In the genomic region with DNA sequence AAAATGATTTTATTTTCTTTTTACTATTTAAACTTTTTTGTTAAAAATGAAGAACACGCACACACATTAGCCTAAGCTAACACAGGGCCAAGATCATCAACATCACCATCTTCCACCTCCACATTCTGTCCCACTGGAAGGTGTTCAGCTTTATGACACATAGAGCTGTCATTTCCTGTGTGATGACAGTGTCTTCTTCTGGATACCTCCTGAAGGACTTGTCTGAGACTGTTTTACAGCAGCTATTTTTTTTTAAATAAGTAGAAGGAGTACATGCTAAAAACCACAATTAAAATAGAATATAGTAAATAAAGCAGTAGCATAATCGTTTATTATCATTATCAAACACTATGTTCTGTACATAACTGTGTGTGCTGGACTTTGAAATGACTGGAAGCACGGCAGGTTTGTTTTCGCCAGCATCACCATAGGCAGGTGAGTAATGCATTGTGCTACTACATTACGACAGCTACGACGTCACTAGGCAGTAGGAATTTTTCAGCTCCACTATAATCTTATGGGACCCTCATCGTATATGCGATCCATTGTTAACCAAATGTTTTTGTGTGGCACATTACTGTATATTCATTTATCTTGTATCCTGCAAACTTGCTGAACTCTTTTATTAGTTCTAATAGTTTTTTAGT, we compare ENCODE assay signal across 11 cellular contexts.
DNase-seq lines count a peak whose midpoint lies in the region; ATAC-seq, FAIRE-seq and TF ChIP-seq lines count a peak whose summit lies in the region.
"Had no signal": no experiment of that assay in that cellular context is flagged by ENCODE, and none has a peak within 500 bp of the region (broad histone marks: within the 10 kb centered on the region; RNA-seq: fewer than 3 reads in every experiment).

No MANE protein-coding gene starts in this region.

- DNase-seq in NCI-H748 (lab: John Stamatoyannopoulos, UW; ENCODE audit: unreplicated experiment) (peak; percentile 3), NCI-H748 treated with DMSO at 0.1 percent for 48 hours (lab: John Stamatoyannopoulos, UW) (no peak), PC-3 (peak; percentile 71), epithelial cell of esophagus (ENCODE audit: low read depth) (peak; percentile 91), small intestine (peak; percentile 15), upper lobe of right lung (no peak)
- DNase-seq: adrenal gland, sigmoid colon had no signal

- POLR2A ChIA-PET in PC-3 (lab: Charles Lee; ENCODE audit: unreplicated experiment): no interaction called here

- no peak overlapping the region for H3K27ac ChIP-seq in PC-3 (ENCODE audit: low read length)
- H3K27ac ChIP-seq in small intestine (ENCODE audit: low read depth in 1 of 2, low read length in 1 of 2): no peak overlapping the region
- no peak overlapping the region for H3K27ac ChIP-seq in upper lobe of right lung
- H3K27ac ChIP-seq: adrenal gland, sigmoid colon had no signal

- peak overlapping the region; percentile 46; the same call in 1 of the 2 replicates for H2AFZ ChIP-seq in PC-3 (ENCODE audit: low read length)

- ATAC-seq in PC-3 (peak; percentile 73), upper lobe of right lung (no peak), GM18873 (IDR thresholded peaks at IDR 0.05; ENCODE audit: low FRiP score, unreplicated experiment) (no peak), HG02973 (IDR thresholded peaks at IDR 0.05; ENCODE audit: unreplicated experiment) (no peak)

- H3K36me3 ChIP-seq in PC-3 (ENCODE audit: low read depth, low read length): no peaks in the 10 kb centered on the region
- no peaks in the 10 kb centered on the region for H3K36me3 ChIP-seq in small intestine (ENCODE audit: control insufficient read depth in 2 of 2, insufficient read depth in 2 of 2, low read length in 2 of 2)
- H3K36me3 ChIP-seq in upper lobe of right lung: no peaks in the 10 kb centered on the region
- H3K36me3 ChIP-seq: adrenal gland, sigmoid colon had no signal

- BruUV-seq in PC-3 (replicated peaks; lab: Mats Ljungman, UMichigan): no TSS peak

- no peaks in the 10 kb centered on the region for H3K79me2 ChIP-seq in PC-3 (ENCODE audit: low read length)

- H3K9me3 ChIP-seq in PC-3 (ENCODE audit: low read length): no peaks in the 10 kb centered on the region
- H3K9me3 ChIP-seq in small intestine (ENCODE audit: control insufficient read depth, low read depth): no peaks in the 10 kb centered on the region
- no peaks in the 10 kb centered on the region for H3K9me3 ChIP-seq in upper lobe of right lung
- H3K9me3 ChIP-seq: adrenal gland, sigmoid colon had no signal

- intact Hi-C loops in PC-3 (cut with micrococcal nuclease) (no loop called here), upper lobe of right lung (cut with DNase I) (no loop called here)

- WGBS in small intestine, 3 donors: 36 to 71% (median 41%) methylated on average over 9 of the region's 9 CpGs

- H3K4me3 ChIP-seq in PC-3 (ENCODE audit: low read length) (no peak overlapping the region), epithelial cell of esophagus (ENCODE audit: low read length) (no peak overlapping the region), small intestine (ENCODE audit: low read depth in 1 of 2, low read length in 2 of 2) (no peak overlapping the region), upper lobe of right lung (no peak overlapping the region)
- H3K4me3 ChIP-seq: adrenal gland, sigmoid colon had no signal

- TF ChIP-seq CTCF in PC-3 (conservative IDR thresholded peaks at IDR 0.05; ENCODE audit: low read depth, low read length): no peak
- no peak for TF ChIP-seq CTCF in epithelial cell of esophagus (IDR thresholded peaks at IDR 0.05; ENCODE audit: insufficient read depth, low read depth, low read length, missing control alignments)
- TF ChIP-seq CTCF in upper lobe of right lung (IDR thresholded peaks at IDR 0.05): no peak

- peak overlapping the region; percentile 23; the same call in 1 of the 2 replicates for H3K4me2 ChIP-seq in PC-3 (ENCODE audit: low read length)

- no peaks in the 10 kb centered on the region for H4K20me1 ChIP-seq in PC-3 (ENCODE audit: low read length)

- H3K9me2 ChIP-seq in PC-3 (replicated peaks; ENCODE audit: low read length): no peaks in the 10 kb centered on the region

- CTCF ChIA-PET in PC-3 (lab: Charles Lee): no interaction called here

- H3K4me1 ChIP-seq in PC-3 (ENCODE audit: insufficient read depth, low read length) (no peaks in the 10 kb centered on the region), small intestine (ENCODE audit: control insufficient read depth in 2 of 2, insufficient read depth in 1 of 2, low read depth in 1 of 2, low read length in 1 of 2) (no peaks in the 10 kb centered on the region), upper lobe of right lung (peaks cover 22% of the 10 kb centered on the region)

- no peak overlapping the region for H3K9ac ChIP-seq in PC-3 (ENCODE audit: low read length)

- H3K27me3 ChIP-seq in PC-3 (ENCODE audit: low read length): no peaks in the 10 kb centered on the region
- H3K27me3 ChIP-seq in small intestine (ENCODE audit: control insufficient read depth in 2 of 2, insufficient read depth in 2 of 2, low read length in 2 of 2): peaks cover 0 to 3% of the 10 kb centered on the region in 2 donors
- peaks cover 3% of the 10 kb centered on the region for H3K27me3 ChIP-seq in upper lobe of right lung
- H3K27me3 ChIP-seq: adrenal gland, sigmoid colon had no signal

- FAIRE-seq in small intestine (lab: Jason Lieb, UNC): no peak
- FAIRE-seq: H1 had no signal

- no peaks in the 10 kb centered on the region for H3F3A ChIP-seq in PC-3 (ENCODE audit: low read length, unreplicated experiment)

Comparison
In these comparisons a context has a peak if more than half of its experiments do, and no peak if none do; other contexts are left out.
1. DNase-seq: peak in NCI-H748 (single experiment), PC-3 (single experiment), epithelial cell of esophagus (single experiment) and small intestine (single experiment); none in NCI-H748 treated with DMSO at 0.1 percent for 48 hours (single experiment) and upper lobe of right lung (single experiment).